Comparison of ENCODE assay signal across 1 cellular context in genomic region chr11:110952150-110952549, GRCh38.
TF ChIP-seq lines count a peak whose summit lies in the region.

No MANE protein-coding gene starts in this region.

TF ChIP-seq in GM12878, 131 proteins besides CTCF, POLR2A, EP300 and RAD21 (continued from another document):
- TF ChIP-seq, protein P1, sequence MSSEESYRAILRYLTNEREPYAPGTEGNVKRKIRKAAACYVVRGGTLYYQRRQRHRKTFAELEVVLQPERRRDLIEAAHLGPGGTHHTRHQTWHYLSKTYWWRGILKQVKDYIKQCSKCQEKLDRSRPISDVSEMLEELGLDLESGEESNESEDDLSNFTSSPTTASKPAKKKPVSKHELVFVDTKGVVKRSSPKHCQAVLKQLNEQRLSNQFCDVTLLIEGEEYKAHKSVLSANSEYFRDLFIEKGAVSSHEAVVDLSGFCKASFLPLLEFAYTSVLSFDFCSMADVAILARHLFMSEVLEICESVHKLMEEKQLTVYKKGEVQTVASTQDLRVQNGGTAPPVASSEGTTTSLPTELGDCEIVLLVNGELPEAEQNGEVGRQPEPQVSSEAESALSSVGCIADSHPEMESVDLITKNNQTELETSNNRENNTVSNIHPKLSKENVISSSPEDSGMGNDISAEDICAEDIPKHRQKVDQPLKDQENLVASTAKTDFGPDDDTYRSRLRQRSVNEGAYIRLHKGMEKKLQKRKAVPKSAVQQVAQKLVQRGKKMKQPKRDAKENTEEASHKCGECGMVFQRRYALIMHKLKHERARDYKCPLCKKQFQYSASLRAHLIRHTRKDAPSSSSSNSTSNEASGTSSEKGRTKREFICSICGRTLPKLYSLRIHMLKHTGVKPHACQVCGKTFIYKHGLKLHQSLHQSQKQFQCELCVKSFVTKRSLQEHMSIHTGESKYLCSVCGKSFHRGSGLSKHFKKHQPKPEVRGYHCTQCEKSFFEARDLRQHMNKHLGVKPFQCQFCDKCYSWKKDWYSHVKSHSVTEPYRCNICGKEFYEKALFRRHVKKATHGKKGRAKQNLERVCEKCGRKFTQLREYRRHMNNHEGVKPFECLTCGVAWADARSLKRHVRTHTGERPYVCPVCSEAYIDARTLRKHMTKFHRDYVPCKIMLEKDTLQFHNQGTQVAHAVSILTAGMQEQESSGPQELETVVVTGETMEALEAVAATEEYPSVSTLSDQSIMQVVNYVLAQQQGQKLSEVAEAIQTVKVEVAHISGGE (CRISPR knock-in tag; IDR thresholded peaks at IDR 0.05) = no peak
- no peak for TF ChIP-seq STAT3 (IDR thresholded peaks at IDR 0.05; ENCODE audit: low read depth, low read length)
- TF ChIP-seq NFIC (IDR thresholded peaks at IDR 0.05; ENCODE audit: low read depth, low read length) = no peak
- TF ChIP-seq, protein P2, sequence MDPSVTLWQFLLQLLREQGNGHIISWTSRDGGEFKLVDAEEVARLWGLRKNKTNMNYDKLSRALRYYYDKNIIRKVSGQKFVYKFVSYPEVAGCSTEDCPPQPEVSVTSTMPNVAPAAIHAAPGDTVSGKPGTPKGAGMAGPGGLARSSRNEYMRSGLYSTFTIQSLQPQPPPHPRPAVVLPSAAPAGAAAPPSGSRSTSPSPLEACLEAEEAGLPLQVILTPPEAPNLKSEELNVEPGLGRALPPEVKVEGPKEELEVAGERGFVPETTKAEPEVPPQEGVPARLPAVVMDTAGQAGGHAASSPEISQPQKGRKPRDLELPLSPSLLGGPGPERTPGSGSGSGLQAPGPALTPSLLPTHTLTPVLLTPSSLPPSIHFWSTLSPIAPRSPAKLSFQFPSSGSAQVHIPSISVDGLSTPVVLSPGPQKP (IDR thresholded peaks at IDR 0.05; ENCODE audit: low read depth, low read length) = no peak
- no peak for TF ChIP-seq YY1 (IDR thresholded peaks at IDR 0.05; ENCODE audit: low read depth, low read length)
- TF ChIP-seq, protein P3, sequence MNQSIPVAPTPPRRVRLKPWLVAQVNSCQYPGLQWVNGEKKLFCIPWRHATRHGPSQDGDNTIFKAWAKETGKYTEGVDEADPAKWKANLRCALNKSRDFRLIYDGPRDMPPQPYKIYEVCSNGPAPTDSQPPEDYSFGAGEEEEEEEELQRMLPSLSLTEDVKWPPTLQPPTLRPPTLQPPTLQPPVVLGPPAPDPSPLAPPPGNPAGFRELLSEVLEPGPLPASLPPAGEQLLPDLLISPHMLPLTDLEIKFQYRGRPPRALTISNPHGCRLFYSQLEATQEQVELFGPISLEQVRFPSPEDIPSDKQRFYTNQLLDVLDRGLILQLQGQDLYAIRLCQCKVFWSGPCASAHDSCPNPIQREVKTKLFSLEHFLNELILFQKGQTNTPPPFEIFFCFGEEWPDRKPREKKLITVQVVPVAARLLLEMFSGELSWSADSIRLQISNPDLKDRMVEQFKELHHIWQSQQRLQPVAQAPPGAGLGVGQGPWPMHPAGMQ (IDR thresholded peaks at IDR 0.05; ENCODE audit: borderline replicate concordance) = no peak
TF ChIP-seq in GM12878: peak in this region for 0.
